In genomic region chr6:148972481-148972880, GRCh38 we compare ENCODE assay signal across 9 cellular contexts.
A peak's percentile ranks its signal among the peaks of the same experiment; 100 is the strongest.
DNase-seq lines count a peak whose midpoint lies in the region; ATAC-seq, FAIRE-seq and TF ChIP-seq lines count a peak whose summit lies in the region.
"Had no signal": no experiment of that assay in that cellular context is flagged by ENCODE, and none has a peak within 500 bp of the region (broad histone marks: within the 10 kb centered on the region; RNA-seq: fewer than 3 reads in every experiment).

No MANE protein-coding gene starts in this region.

- TF ChIP-seq CTCF in keratinocyte (optimal IDR thresholded peaks at IDR 0.05 in 1 of 3, IDR thresholded peaks at IDR 0.05 in 1 of 3, conservative IDR thresholded peaks at IDR 0.05 in 1 of 3; ENCODE audit: extremely low read depth in 1 of 3, insufficient read depth in 2 of 3, low read length in 3 of 3): peak in 1 of 3 experiments; percentile 16

- H3K27ac Mint-ChIP-seq in activated T-cell treated with anti-CD3 and anti-CD28 coated beads, Interleukin-2, amount 50 U/mL, for 24 hours: no peak overlapping the region
- H3K27ac Mint-ChIP-seq: dendritic cell treated with granulocyte-macrophage colony-stimulating factor and Interleukin-4, amounts not matched to agents 40 ng/mL and 50 ng/mL, for 4 days had no signal

- H3K27me3 Mint-ChIP-seq in activated T-cell treated with anti-CD3 and anti-CD28 coated beads, Interleukin-2, amount 50 U/mL, for 24 hours: peaks cover 4% of the 10 kb centered on the region

- no peak overlapping the region for H3K4me2 ChIP-seq in keratinocyte (ENCODE audit: control insufficient read depth, extremely low read depth, insufficient read depth, low read depth, low read length)
- no peak overlapping the region for H3K4me2 ChIP-seq in Karpas-422 (ENCODE audit: low read depth, low read length, poor library complexity, severe bottlenecking)

- FAIRE-seq in keratinocyte (lab: Jason Lieb, UNC): peak; percentile 78

- H4K20me1 ChIP-seq in keratinocyte (ENCODE audit: control insufficient read depth, extremely low read depth, insufficient read depth, low read length) (no peaks in the 10 kb centered on the region), Karpas-422 (ENCODE audit: insufficient read depth, low read depth, low read length) (no peaks in the 10 kb centered on the region)

- H3K79me2 ChIP-seq in keratinocyte (ENCODE audit: control insufficient read depth, insufficient read depth, low read length) (no peaks in the 10 kb centered on the region), Karpas-422 (ENCODE audit: low read length) (no peaks in the 10 kb centered on the region)

- no peaks in the 10 kb centered on the region for H3K9me3 Mint-ChIP-seq in activated T-cell treated with anti-CD3 and anti-CD28 coated beads, Interleukin-2, amount 50 U/mL, for 24 hours
- H3K9me3 Mint-ChIP-seq: dendritic cell treated with granulocyte-macrophage colony-stimulating factor and Interleukin-4, amounts not matched to agents 40 ng/mL and 50 ng/mL, for 4 days had no signal

- no peaks in the 10 kb centered on the region for H3K36me3 Mint-ChIP-seq in activated T-cell treated with anti-CD3 and anti-CD28 coated beads, Interleukin-2, amount 50 U/mL, for 24 hours (ENCODE audit: low read depth)

- H3K9ac ChIP-seq in keratinocyte (ENCODE audit: control insufficient read depth, extremely low read depth, insufficient read depth, low read length): no peak overlapping the region
- H3K9ac ChIP-seq in Karpas-422 (ENCODE audit: low read length): no peak overlapping the region

- no peaks in the 10 kb centered on the region for H3K36me3 ChIP-seq in keratinocyte (ENCODE audit: control insufficient read depth in 2 of 2, extremely low read depth in 1 of 2, insufficient read depth in 2 of 2, low read length in 2 of 2)
- H3K36me3 ChIP-seq in Karpas-422 (ENCODE audit: insufficient read depth, low read length): no peaks in the 10 kb centered on the region

- H3K9me3 ChIP-seq in keratinocyte (ENCODE audit: control insufficient read depth, low read depth, low read length) (no peaks in the 10 kb centered on the region), Karpas-422 (ENCODE audit: low read length) (no peaks in the 10 kb centered on the region)

- H2AFZ ChIP-seq in keratinocyte (ENCODE audit: control insufficient read depth, low read length) (no peak overlapping the region), Karpas-422 (ENCODE audit: low read length) (no peak overlapping the region)

- H3K27ac ChIP-seq in keratinocyte (ENCODE audit: control insufficient read depth, insufficient read depth, low read length) (no peak overlapping the region), Karpas-422 (ENCODE audit: low read length) (no peak overlapping the region)

- H3K4me3 ChIP-seq in keratinocyte (ENCODE audit: control insufficient read depth in 2 of 3, extremely low read depth in 1 of 3, insufficient read depth in 2 of 3, low read depth in 1 of 3, low read length in 3 of 3) (no peak overlapping the region), Karpas-422 (ENCODE audit: low read length) (no peak overlapping the region)

- H3K27me3 ChIP-seq in keratinocyte (ENCODE audit: control insufficient read depth, extremely low read depth, insufficient read depth, low read length): no peaks in the 10 kb centered on the region
- H3K27me3 ChIP-seq in Karpas-422 (ENCODE audit: low read length): 0 out of 2 replicates have a peak, but pooled peaks cover 2% of the 10 kb centered on the region

- H3K9me2 ChIP-seq in Karpas-422 (replicated peaks; ENCODE audit: insufficient read depth, low read length): no peaks in the 10 kb centered on the region

- ATAC-seq in HG02759 (IDR thresholded peaks at IDR 0.05; ENCODE audit: unreplicated experiment): peak; percentile 92

- DNase-seq in DMS79 (lab: John Stamatoyannopoulos, UW) (peak; percentile 77), NCI-H510A (lab: John Stamatoyannopoulos, UW) (peak; percentile 81), keratinocyte (ENCODE audit: low read depth, low spot score) (no peak), Karpas-422 (no peak), NCI-H226 (no peak)
- DNase-seq in activated T-cell treated with anti-CD3 and anti-CD28 coated beads, Interleukin-2, amount 50 U/mL, for 24 hours: peak; percentile 50
- DNase-seq in stimulated activated CD8-positive, alpha-beta memory T cell treated with anti-CD3 and anti-CD28 coated beads, Interleukin-4, amount 100 ng/mL, for 48 hours: peak; percentile 43

- H3K4me1 ChIP-seq in keratinocyte (ENCODE audit: control insufficient read depth, extremely low read depth, insufficient read depth, low read length) (peaks cover 3% of the 10 kb centered on the region), Karpas-422 (ENCODE audit: low read length) (no peaks in the 10 kb centered on the region)

- dilution Hi-C loops in keratinocyte (cut with MboI; ENCODE audit: extremely low pct_ligation_motif_present, low sequenced_read_pairs): no loop called here

- no peak overlapping the region for H3K4me3 Mint-ChIP-seq in activated T-cell treated with anti-CD3 and anti-CD28 coated beads, Interleukin-2, amount 50 U/mL, for 24 hours
- H3K4me3 Mint-ChIP-seq: dendritic cell treated with granulocyte-macrophage colony-stimulating factor and Interleukin-4, amounts not matched to agents 40 ng/mL and 50 ng/mL, for 4 days had no signal

- peaks cover 2% of the 10 kb centered on the region for H3K9me1 ChIP-seq in keratinocyte (ENCODE audit: control insufficient read depth, extremely low read depth, insufficient read depth, low read length)

- no peaks in the 10 kb centered on the region for H3K4me1 Mint-ChIP-seq in activated T-cell treated with anti-CD3 and anti-CD28 coated beads, Interleukin-2, amount 50 U/mL, for 24 hours (ENCODE audit: low read depth)

Comparison
In these comparisons a context has a peak if more than half of its experiments do, and no peak if none do; other contexts are left out.
1. DNase-seq: peak in DMS79 (single experiment), NCI-H510A (single experiment), activated T-cell treated with anti-CD3 and anti-CD28 coated beads, Interleukin-2, amount 50 U/mL, for 24 hours (single experiment) and stimulated activated CD8-positive, alpha-beta memory T cell treated with anti-CD3 and anti-CD28 coated beads, Interleukin-4, amount 100 ng/mL, for 48 hours (single experiment); none in keratinocyte (single experiment), Karpas-422 (single experiment) and NCI-H226 (single experiment).